Comparison of ENCODE assay signal across 12 cellular contexts in genomic region chr3:13277860-13278531, GRCh38.
DNase-seq lines count a peak whose midpoint lies in the region; TF ChIP-seq lines count a peak whose summit lies in the region.
"Had no signal": no experiment of that assay in that cellular context is flagged by ENCODE, and none has a peak within 500 bp of the region (broad histone marks: within the 10 kb centered on the region; RNA-seq: fewer than 3 reads in every experiment).

No MANE protein-coding gene starts in this region.

- peaks cover 0 to 41% (median 14%) of the 10 kb centered on the region in 4 donors for H3K4me1 ChIP-seq in tibial nerve

- no peaks in the 10 kb centered on the region for H3K9me3 Mint-ChIP-seq in activated T-cell treated with anti-CD3 and anti-CD28 coated beads, Interleukin-2, amount 50 U/mL, for 24 hours

- no peak overlapping the region for H3K4me3 Mint-ChIP-seq in activated T-cell treated with anti-CD3 and anti-CD28 coated beads, Interleukin-2, amount 50 U/mL, for 24 hours
- H3K4me3 Mint-ChIP-seq: B cell had no signal

- TF ChIP-seq EP300 in tibial nerve (IDR thresholded peaks at IDR 0.05), result no peak

- peak overlapping the region; percentile 27 for H3K27ac ChIP-seq in WERI-Rb-1
- peak overlapping the region; percentile 62 for H3K27ac ChIP-seq in layer of hippocampus (ENCODE audit: low read depth, low read length)
- peak overlapping the region in 3 of 4 donors; percentile 59 to 83 (median 71) for H3K27ac ChIP-seq in tibial nerve

- TF ChIP-seq POLR2A in tibial nerve (IDR thresholded peaks at IDR 0.05), result no peak

- H3K27me3 Mint-ChIP-seq in activated T-cell treated with anti-CD3 and anti-CD28 coated beads, Interleukin-2, amount 50 U/mL, for 24 hours, result peaks cover 54% of the 10 kb centered on the region

- TF ChIP-seq CTCF in WERI-Rb-1 (IDR thresholded peaks at IDR 0.05; ENCODE audit: low read depth, low read length) (no peak), tibial nerve (IDR thresholded peaks at IDR 0.05) (no peak)

- peak; percentile 30 to 32 for DNase-seq in activated T-cell treated with anti-CD3 and anti-CD28 coated beads, Interleukin-2, amount 50 U/mL, for 48 hours
- DNase-seq in activated T-cell treated with anti-CD3 and anti-CD28 coated beads, Interleukin-2, amount 50 U/mL, for 24 hours, result no peak
- DNase-seq in WERI-Rb-1 (peak; percentile 64), tibial nerve (ENCODE audit: low spot score in 2 of 2) (no peak), COR-L47 (lab: John Stamatoyannopoulos, UW) (no peak), LoVo (ENCODE audit: low spot score) (no peak), NCI-H2171 treated with DMSO at 0.1 percent for 48 hours (lab: John Stamatoyannopoulos, UW) (no peak)
- DNase-seq: activated T-cell treated with anti-CD3 and anti-CD28 coated beads for 4 hours, dermis blood vessel endothelial cell, T-helper 1 cell had no signal

- no peak overlapping the region for H3K4me3 ChIP-seq in WERI-Rb-1 (ENCODE audit: low read depth, low read length)
- no peak overlapping the region for H3K4me3 ChIP-seq in tibial nerve

- no peak overlapping the region for H3K27ac Mint-ChIP-seq in activated T-cell treated with anti-CD3 and anti-CD28 coated beads, Interleukin-2, amount 50 U/mL, for 24 hours
- H3K27ac Mint-ChIP-seq: B cell had no signal

- no peaks in the 10 kb centered on the region; the same call in 1 of the 2 replicates for H3K36me3 ChIP-seq in WERI-Rb-1
- no peaks in the 10 kb centered on the region for H3K36me3 ChIP-seq in tibial nerve

- H3K27me3 ChIP-seq in WERI-Rb-1 (ENCODE audit: insufficient read depth, low read depth, severe bottlenecking), result no peaks in the 10 kb centered on the region
- no peaks in the 10 kb centered on the region for H3K27me3 ChIP-seq in layer of hippocampus (ENCODE audit: control insufficient read depth, insufficient read depth, low read length)
- peaks cover 0 to 9% of the 10 kb centered on the region in 2 donors for H3K27me3 ChIP-seq in tibial nerve

- 47 to 58% methylated on average over 17 of the region's 17 CpGs for WGBS in tibial nerve, 2 donors

- H3K36me3 Mint-ChIP-seq in activated T-cell treated with anti-CD3 and anti-CD28 coated beads, Interleukin-2, amount 50 U/mL, for 24 hours (ENCODE audit: low read depth), result no peaks in the 10 kb centered on the region

- H3K9me3 ChIP-seq in WERI-Rb-1 (ENCODE audit: severe bottlenecking) (no peaks in the 10 kb centered on the region), tibial nerve (no peaks in the 10 kb centered on the region)

- peaks cover 8% of the 10 kb centered on the region for H3K4me1 Mint-ChIP-seq in activated T-cell treated with anti-CD3 and anti-CD28 coated beads, Interleukin-2, amount 50 U/mL, for 24 hours (ENCODE audit: low read depth)

Comparison
In these comparisons a context has a peak if more than half of its experiments do, and no peak if none do; other contexts are left out.
1. DNase-seq: peak in activated T-cell treated with anti-CD3 and anti-CD28 coated beads, Interleukin-2, amount 50 U/mL, for 48 hours (2 of 2) and WERI-Rb-1 (single experiment); none in activated T-cell treated with anti-CD3 and anti-CD28 coated beads, Interleukin-2, amount 50 U/mL, for 24 hours (single experiment), tibial nerve (0 of 2), COR-L47 (single experiment), LoVo (single experiment) and NCI-H2171 treated with DMSO at 0.1 percent for 48 hours (single experiment).
2. Peak in every context shown above with its lines, with median percentiles within 50 percentile points of each other: H3K27ac ChIP-seq.